In the genomic region with DNA sequence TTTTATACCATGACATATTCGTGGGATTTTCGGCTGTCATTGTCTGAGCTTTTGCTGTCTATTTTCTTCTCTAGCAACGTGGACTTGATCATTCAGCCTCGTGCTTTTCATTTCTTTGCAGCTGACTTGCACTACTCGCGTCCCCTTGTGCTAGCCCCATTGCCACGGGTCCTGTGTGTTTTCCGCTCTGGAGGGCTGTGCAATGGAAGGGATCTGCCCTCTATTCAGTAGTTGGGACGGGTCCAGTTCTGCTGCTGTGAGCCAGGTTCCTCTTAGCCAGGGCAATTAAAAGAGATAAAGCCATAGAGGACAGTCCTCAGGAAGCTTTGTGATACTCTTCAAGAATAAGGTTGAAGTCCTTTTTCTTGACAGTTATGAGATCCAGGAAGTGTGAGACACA, we compare ENCODE assay signal across 17 cellular contexts. TPM values are rescaled to one million over a fixed set of nuclear protein-coding genes. Genes with fewer than 3 reads are reported as not detected.
DNase-seq lines count a peak whose midpoint lies in the region; ATAC-seq and TF ChIP-seq lines count a peak whose summit lies in the region.
"Had no signal": no experiment of that assay in that cellular context is flagged by ENCODE, and none has a peak within 500 bp of the region (broad histone marks: within the 10 kb centered on the region; RNA-seq: fewer than 3 reads in every experiment).

No MANE protein-coding gene starts in this region.

- no peak for TF ChIP-seq CTCF in left ventricle myocardium inferior (IDR thresholded peaks at IDR 0.05; ENCODE audit: borderline replicate concordance)
- no peak for TF ChIP-seq CTCF in left lung (IDR thresholded peaks at IDR 0.05)
- TF ChIP-seq CTCF in gastrocnemius medialis (IDR thresholded peaks at IDR 0.05 in 4 of 5, conservative IDR thresholded peaks at IDR 0.05 in 1 of 5), result no peak

- H3K9me3 ChIP-seq in left ventricle myocardium inferior (replicated peaks) (no peaks in the 10 kb centered on the region), left lung (no peaks in the 10 kb centered on the region), gastrocnemius medialis (no peaks in the 10 kb centered on the region)

- no peak for DNase-seq in left ventricle myocardium inferior
- DNase-seq in Right ventricle myocardium inferior (ENCODE audit: missing footprints), result no peak
- DNase-seq in left lung, result no peak
- no peak for DNase-seq in gastrocnemius medialis
- no peak for DNase-seq in stimulated activated CD4-positive, alpha-beta T cell treated with anti-CD3 and anti-CD28 coated beads, Interleukin-4, amount 100 ng/mL, for 1 hour
- DNase-seq in T1000 (lab: John Stamatoyannopoulos, UW), result no peak
- DNase-seq in NCI-H446 (lab: John Stamatoyannopoulos, UW), result no peak
- DNase-seq: activated CD4-positive, alpha-beta T cell treated with anti-CD3 and anti-CD28 coated beads for 1 hour; cerebellar nuclear complex; glutamatergic neuron; islet precursor cell; NCI-H1417 treated with DMSO at 0.1 percent for 48 hours; NCI-H226; SHP77 treated with DMSO at 0.1 percent for 48 hours; stimulated activated CD4-positive, alpha-beta T cell treated with anti-CD3 and anti-CD28 coated beads, Interleukin-15, amount 100 ng/mL, for 24 hours had no signal

- peaks cover 100% of the 10 kb centered on the region for H3K4me1 ChIP-seq in left ventricle myocardium inferior
- H3K4me1 ChIP-seq in left lung, result peaks cover 68 to 99% of the 10 kb centered on the region in 2 donors
- peaks cover 61 to 72% of the 10 kb centered on the region in 2 donors for H3K4me1 ChIP-seq in gastrocnemius medialis

- no peaks in the 10 kb centered on the region for H3K27me3 ChIP-seq in left ventricle myocardium inferior (ENCODE audit: low read depth)
- H3K27me3 ChIP-seq in left lung, result no peaks in the 10 kb centered on the region
- H3K27me3 ChIP-seq in gastrocnemius medialis, result no peaks in the 10 kb centered on the region

- ATAC-seq in Right ventricle myocardium inferior (no peak), left lung (no peak), gastrocnemius medialis (no peak), GM18505 (IDR thresholded peaks at IDR 0.05; ENCODE audit: unreplicated experiment) (no peak)
- ATAC-seq: activated naive CD4-positive, alpha-beta T cell treated with anti-CD3 and anti-CD28 coated beads, Interleukin-2, amount 50 U/mL, for 72 hours had no signal

- H3K27ac ChIP-seq in left ventricle myocardium inferior (replicated peaks), result peak overlapping the region; percentile 87
- peak overlapping the region; percentile 57 to 76 for H3K27ac ChIP-seq in left lung
- peak overlapping the region; percentile 73 to 84 (median 74) for H3K27ac ChIP-seq in gastrocnemius medialis

- in situ Hi-C loops in gastrocnemius medialis (cut with MboI; ENCODE audit: low sequenced_read_pairs in 4 of 4), result no loop called here

- H3K36me3 ChIP-seq in left ventricle myocardium inferior (peaks cover 6% of the 10 kb centered on the region), left lung (peaks cover 7 to 41% of the 10 kb centered on the region in 2 donors), gastrocnemius medialis (no peaks in the 10 kb centered on the region)

- TF ChIP-seq POLR2A in gastrocnemius medialis (IDR thresholded peaks at IDR 0.05), result no peak
- no peak for TF ChIP-seq POLR2A in GM18505 (IDR thresholded peaks at IDR 0.05; ENCODE audit: borderline replicate concordance, extremely low read depth, insufficient read depth, insufficient read length)

- intact Hi-C loops in left ventricle myocardium inferior (cut with micrococcal nuclease), result no loop called here
- intact Hi-C loops in Right ventricle myocardium inferior (cut with DNase I), result loop anchor here (5.0 kb wide), 2 partner anchors 38 to 152 kb away; no protein-coding TSS in a partner anchor
- intact Hi-C loops in left lung (cut with DNase I), result no loop called here
- intact Hi-C loops in gastrocnemius medialis (cut with DNase I; ENCODE audit: low total_unique reads), result no loop called here

- peak overlapping the region; percentile 30 for H3K4me3 ChIP-seq in left ventricle myocardium inferior
- no peak overlapping the region for H3K4me3 ChIP-seq in left lung
- H3K4me3 ChIP-seq in gastrocnemius medialis, result peak overlapping the region in 1 of 4 donors; percentile 14

RNA-seq across cellular contexts. Expression of gene NEDD9, which starts 17.6 kb away (rescaled TPM):
- 28.1 TPM for total RNA-seq in left ventricle myocardium inferior
- total RNA-seq in Right ventricle myocardium inferior, result 29.3 TPM
- total RNA-seq in left lung, result 100 to 1,000 TPM; 101 to 193 TPM
- 10 to 100 TPM; 19.8 to 49.4 (median 35.6) TPM for total RNA-seq in gastrocnemius medialis
